1 cellular context compared by ENCODE assay signal in genomic region chr11:120197977-120198376, GRCh38.
TF ChIP-seq lines count a peak whose summit lies in the region.

No MANE protein-coding gene starts in this region.

TF ChIP-seq in HepG2, 621 proteins besides CTCF, POLR2A, EP300 and RAD21:
- TF ChIP-seq, protein P1, sequence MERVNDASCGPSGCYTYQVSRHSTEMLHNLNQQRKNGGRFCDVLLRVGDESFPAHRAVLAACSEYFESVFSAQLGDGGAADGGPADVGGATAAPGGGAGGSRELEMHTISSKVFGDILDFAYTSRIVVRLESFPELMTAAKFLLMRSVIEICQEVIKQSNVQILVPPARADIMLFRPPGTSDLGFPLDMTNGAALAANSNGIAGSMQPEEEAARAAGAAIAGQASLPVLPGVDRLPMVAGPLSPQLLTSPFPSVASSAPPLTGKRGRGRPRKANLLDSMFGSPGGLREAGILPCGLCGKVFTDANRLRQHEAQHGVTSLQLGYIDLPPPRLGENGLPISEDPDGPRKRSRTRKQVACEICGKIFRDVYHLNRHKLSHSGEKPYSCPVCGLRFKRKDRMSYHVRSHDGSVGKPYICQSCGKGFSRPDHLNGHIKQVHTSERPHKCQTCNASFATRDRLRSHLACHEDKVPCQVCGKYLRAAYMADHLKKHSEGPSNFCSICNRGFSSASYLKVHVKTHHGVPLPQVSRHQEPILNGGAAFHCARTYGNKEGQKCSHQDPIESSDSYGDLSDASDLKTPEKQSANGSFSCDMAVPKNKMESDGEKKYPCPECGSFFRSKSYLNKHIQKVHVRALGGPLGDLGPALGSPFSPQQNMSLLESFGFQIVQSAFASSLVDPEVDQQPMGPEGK (CRISPR knock-in tag; IDR thresholded peaks at IDR 0.05), result peak; percentile 77
- TF ChIP-seq HDAC1 (CRISPR knock-in tag; IDR thresholded peaks at IDR 0.05) (0 out of 2 replicates have a peak, but pooled peaks have one; percentile 1), SALL1 (CRISPR knock-in tag; IDR thresholded peaks at IDR 0.05) (0 out of 2 replicates have a peak, but pooled peaks have one; percentile 5), NCOA5 (CRISPR knock-in tag; IDR thresholded peaks at IDR 0.05) (no peak), NR2F2 (IDR thresholded peaks at IDR 0.05; ENCODE audit: borderline replicate concordance, low read depth) (0 out of 2 replicates have a peak, but pooled peaks have one; percentile 32), LCORL (IDR thresholded peaks at IDR 0.05) (no peak), LCORL (CRISPR knock-in tag; IDR thresholded peaks at IDR 0.05) (peak; percentile 19; the same call in 1 of the 2 replicates), IRF2 (CRISPR knock-in tag; IDR thresholded peaks at IDR 0.05) (0 out of 2 replicates have a peak, but pooled peaks have one; percentile 3), NR2F6 (IDR thresholded peaks at IDR 0.05) (peak; percentile 31; the same call in 1 of the 2 replicates), NR2F6 (CRISPR knock-in tag; IDR thresholded peaks at IDR 0.05) (no peak), SP5 (CRISPR knock-in tag; IDR thresholded peaks at IDR 0.05; ENCODE audit: borderline replicate concordance, low read depth) (peak; percentile 20), HNF4G (IDR thresholded peaks at IDR 0.05; ENCODE audit: borderline replicate concordance, low read depth, low read length) (peak; percentile 66; the same call in 1 of the 2 replicates), HNF4G (CRISPR knock-in tag; IDR thresholded peaks at IDR 0.05; ENCODE audit: borderline replicate concordance, low read depth) (no peak), NFYC (CRISPR knock-in tag; IDR thresholded peaks at IDR 0.05) (no peak), NONO (IDR thresholded peaks at IDR 0.05) (no peak), NONO (CRISPR knock-in tag; conservative IDR thresholded peaks at IDR 0.05) (no peak), ZNF281 (CRISPR knock-in tag; IDR thresholded peaks at IDR 0.05; ENCODE audit: borderline replicate concordance) (peak; percentile 54; the same call in 1 of the 2 replicates), ZBTB42 (CRISPR knock-in tag; IDR thresholded peaks at IDR 0.05) (peak; percentile 99), HNRNPK (IDR thresholded peaks at IDR 0.05; ENCODE audit: low read depth, low read length, poor library complexity, severe bottlenecking) (peak; percentile 26), ZNF274 (CRISPR knock-in tag; IDR thresholded peaks at IDR 0.05) (no peak), KDM4B (CRISPR knock-in tag; IDR thresholded peaks at IDR 0.05) (no peak), ZNF260 (CRISPR knock-in tag; IDR thresholded peaks at IDR 0.05; ENCODE audit: borderline replicate concordance, low read depth) (no peak), NCOA1 (CRISPR knock-in tag; IDR thresholded peaks at IDR 0.05) (0 out of 2 replicates have a peak, but pooled peaks have one; percentile 12)
- TF ChIP-seq, protein P2, sequence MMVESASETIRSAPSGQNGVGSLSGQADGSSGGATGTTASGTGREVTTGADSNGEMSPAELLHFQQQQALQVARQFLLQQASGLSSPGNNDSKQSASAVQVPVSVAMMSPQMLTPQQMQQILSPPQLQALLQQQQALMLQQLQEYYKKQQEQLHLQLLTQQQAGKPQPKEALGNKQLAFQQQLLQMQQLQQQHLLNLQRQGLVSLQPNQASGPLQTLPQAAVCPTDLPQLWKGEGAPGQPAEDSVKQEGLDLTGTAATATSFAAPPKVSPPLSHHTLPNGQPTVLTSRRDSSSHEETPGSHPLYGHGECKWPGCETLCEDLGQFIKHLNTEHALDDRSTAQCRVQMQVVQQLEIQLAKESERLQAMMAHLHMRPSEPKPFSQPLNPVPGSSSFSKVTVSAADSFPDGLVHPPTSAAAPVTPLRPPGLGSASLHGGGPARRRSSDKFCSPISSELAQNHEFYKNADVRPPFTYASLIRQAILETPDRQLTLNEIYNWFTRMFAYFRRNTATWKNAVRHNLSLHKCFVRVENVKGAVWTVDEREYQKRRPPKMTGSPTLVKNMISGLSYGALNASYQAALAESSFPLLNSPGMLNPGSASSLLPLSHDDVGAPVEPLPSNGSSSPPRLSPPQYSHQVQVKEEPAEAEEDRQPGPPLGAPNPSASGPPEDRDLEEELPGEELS (CRISPR knock-in tag; IDR thresholded peaks at IDR 0.05), result peak; percentile 8; the same call in 1 of the 2 replicates
